12 cellular contexts compared by ENCODE assay signal in the genomic region with DNA sequence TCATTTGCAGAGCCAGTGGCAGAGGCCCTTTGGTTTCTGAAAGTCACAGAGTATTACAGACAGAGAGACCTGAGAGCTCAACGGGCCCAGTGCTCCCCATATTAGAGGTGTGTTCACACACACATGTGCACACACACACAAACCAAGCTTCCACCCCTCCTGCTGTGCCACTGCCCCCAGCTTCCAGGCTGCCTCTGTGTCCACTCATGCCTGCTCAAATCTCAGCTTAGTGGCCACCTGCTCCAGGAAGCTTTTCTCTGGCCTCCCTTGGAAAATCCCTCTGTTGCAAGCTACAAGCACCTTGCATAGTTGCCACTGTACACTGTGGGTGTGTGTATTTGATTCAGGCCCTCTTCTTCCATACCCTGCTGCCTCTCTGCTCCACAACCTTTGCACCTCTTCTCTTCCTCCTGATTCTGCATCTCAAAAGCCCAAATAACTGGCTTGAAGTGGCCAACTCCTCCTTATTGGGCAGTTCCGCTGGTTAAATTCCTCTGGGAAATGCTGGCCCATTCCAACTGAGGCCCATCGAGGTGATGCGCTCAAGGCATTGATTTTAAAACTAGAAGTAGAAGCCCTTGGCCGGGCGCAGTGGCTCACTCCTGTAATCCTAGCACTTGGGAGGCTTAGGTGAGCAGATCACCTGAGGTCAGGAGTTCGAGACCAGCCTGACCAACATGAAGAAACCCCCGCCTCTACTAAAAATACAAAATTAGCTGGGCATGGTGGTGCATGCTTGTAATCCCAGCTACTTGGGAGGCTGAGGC.
"Had no signal": no experiment of that assay in that cellular context is flagged by ENCODE, and none has a peak within 500 bp of the region (broad histone marks: within the 10 kb centered on the region; RNA-seq: fewer than 3 reads in every experiment).

No MANE protein-coding gene starts in this region.

- H3K27me3 ChIP-seq: transverse colon had no signal

- H3K4me1 ChIP-seq: transverse colon had no signal

- H3K27ac ChIP-seq: transverse colon had no signal

- H3K36me3 ChIP-seq: transverse colon had no signal

- ATAC-seq: activated CD4-positive, alpha-beta T cell treated with anti-CD3 and anti-CD28 coated beads for 36 hours; left lobe of liver; stimulated activated effector memory CD8-positive, alpha-beta T cell treated with anti-CD3 and anti-CD28 coated beads, Interleukin-12 subunit alpha, Interleukin-12 subunit beta, amount 100 ng/mL, for 72 hours had no signal

- H3K27ac Mint-ChIP-seq: activated CD4-positive, alpha-beta T cell treated with anti-CD3 and anti-CD28 coated beads for 36 hours; activated naive CD8-positive, alpha-beta T cell treated with anti-CD3 and anti-CD28 coated beads for 36 hours; memory B cell; stimulated activated effector memory CD8-positive, alpha-beta T cell treated with anti-CD3 and anti-CD28 coated beads, Interleukin-12 subunit alpha, Interleukin-12 subunit beta, amount 100 ng/mL, for 72 hours had no signal

- H3K9me3 Mint-ChIP-seq: stimulated activated effector memory CD8-positive, alpha-beta T cell treated with anti-CD3 and anti-CD28 coated beads, Interleukin-12 subunit alpha, Interleukin-12 subunit beta, amount 100 ng/mL, for 72 hours had no signal

- H3K9me3 ChIP-seq: transverse colon had no signal

- DNase-seq: activated CD4-positive, alpha-beta T cell treated with anti-CD3 and anti-CD28 coated beads for 36 hours; activated effector memory CD4-positive, alpha-beta T cell treated with Interleukin-2 at 50 U/mL for 16 hours; activated naive CD8-positive, alpha-beta T cell treated with anti-CD3 and anti-CD28 coated beads for 36 hours; activated T-cell treated with anti-CD3 and anti-CD28 coated beads, Interleukin-2, amount 50 U/mL, for 1 hour; foreskin melanocyte; small intestine; T-helper 9 cell; transverse colon had no signal

- H3K27me3 Mint-ChIP-seq: activated CD4-positive, alpha-beta T cell treated with anti-CD3 and anti-CD28 coated beads for 36 hours; activated naive CD8-positive, alpha-beta T cell treated with anti-CD3 and anti-CD28 coated beads for 36 hours; memory B cell had no signal

- H3K4me3 ChIP-seq: transverse colon had no signal

- H3K4me3 Mint-ChIP-seq: activated CD4-positive, alpha-beta T cell treated with anti-CD3 and anti-CD28 coated beads for 36 hours; activated naive CD8-positive, alpha-beta T cell treated with anti-CD3 and anti-CD28 coated beads for 36 hours; memory B cell; neural crest cell; stimulated activated effector memory CD8-positive, alpha-beta T cell treated with anti-CD3 and anti-CD28 coated beads, Interleukin-12 subunit alpha, Interleukin-12 subunit beta, amount 100 ng/mL, for 72 hours had no signal
